In genomic region chr10:86932674-86933073, GRCh38 we compare ENCODE assay signal across 19 cellular contexts. TPM values are rescaled to one million over a fixed set of nuclear protein-coding genes. Genes with fewer than 3 reads are reported as not detected.
"Had no signal": no experiment of that assay in that cellular context is flagged by ENCODE, and none has a peak within 500 bp of the region (broad histone marks: within the 10 kb centered on the region; RNA-seq: fewer than 3 reads in every experiment).

No MANE protein-coding gene starts in this region.

- H3K4me3 Mint-ChIP-seq: activated naive CD4-positive, alpha-beta T cell treated with anti-CD3 and anti-CD28 coated beads for 36 hours; nephron; T-cell had no signal

- ATAC-seq: left lung, T-cell had no signal

- H3K4me3 ChIP-seq: esophagus muscularis mucosa, hepatocyte, left lung, prostate gland, SK-N-MC, spleen, transverse colon had no signal

- H3K79me2 ChIP-seq: hepatocyte had no signal

- H2AFZ ChIP-seq: hepatocyte had no signal

- DNase-seq: activated CD4-positive, CD25-positive, alpha-beta regulatory T cell treated with anti-CD3 and anti-CD28 coated beads, Interleukin-2, amount 50 U/mL, for 72 hours; activated naive CD4-positive, alpha-beta T cell treated with anti-CD3 and anti-CD28 coated beads for 36 hours; activated T-cell treated with anti-CD3 and anti-CD28 coated beads, Interleukin-2, amount 50 U/mL, for 1 hour; caudate nucleus; left lung; mesendoderm; spleen; substantia nigra; T-cell; T-helper 9 cell; transverse colon had no signal

- H3K9me3 ChIP-seq: esophagus muscularis mucosa, left lung, prostate gland, spleen, transverse colon had no signal

- H3K4me2 ChIP-seq: hepatocyte had no signal

- H3K27ac Mint-ChIP-seq: activated naive CD4-positive, alpha-beta T cell treated with anti-CD3 and anti-CD28 coated beads for 36 hours; activated T-helper 2 cell treated with anti-CD3 and anti-CD28 coated beads, Interferon-gamma antibody, Interleukin-2, Interleukin-4, amounts not matched to agents 10 μg/mL and 5 μg/mL and 100 μg/mL, durations not matched to agents 14 hours and 24 hours and 36 hours; nephron; T-cell had no signal

- H3K27me3 Mint-ChIP-seq: T-cell had no signal

- H3K4me1 Mint-ChIP-seq: nephron, T-cell had no signal

- H3K36me3 ChIP-seq: prostate gland, transverse colon had no signal

- H3K9me3 Mint-ChIP-seq: activated naive CD4-positive, alpha-beta T cell treated with anti-CD3 and anti-CD28 coated beads for 36 hours; activated T-helper 2 cell treated with anti-CD3 and anti-CD28 coated beads, Interferon-gamma antibody, Interleukin-2, Interleukin-4, amounts not matched to agents 10 μg/mL and 5 μg/mL and 100 μg/mL, durations not matched to agents 14 hours and 24 hours and 36 hours; nephron; T-cell had no signal

- H3K27me3 ChIP-seq: esophagus muscularis mucosa, hepatocyte, left lung, spleen, transverse colon had no signal

- H3K4me1 ChIP-seq: left lung, prostate gland, spleen, transverse colon had no signal

- FAIRE-seq: colon, keratinocyte had no signal

- H3K27ac ChIP-seq: hepatocyte, left lung, prostate gland, SK-N-MC, spleen, transverse colon had no signal

RNA-seq across cellular contexts. Expression of gene MMRN2, which starts 24.7 kb away (rescaled TPM):
- total RNA-seq: activated naive CD4-positive, alpha-beta T cell treated with anti-CD3 and anti-CD28 coated beads for 36 hours; activated T-helper 2 cell treated with anti-CD3 and anti-CD28 coated beads, Interferon-gamma antibody, Interleukin-2, Interleukin-4, amounts not matched to agents 10 μg/mL and 5 μg/mL and 100 μg/mL, durations not matched to agents 14 hours and 24 hours and 36 hours had no signal

RNA-seq across cellular contexts. Expression of gene SNCG, which starts 25.7 kb away (rescaled TPM):
- total RNA-seq: activated T-helper 2 cell treated with anti-CD3 and anti-CD28 coated beads, Interferon-gamma antibody, Interleukin-2, Interleukin-4, amounts not matched to agents 10 μg/mL and 5 μg/mL and 100 μg/mL, durations not matched to agents 14 hours and 24 hours and 36 hours had no signal

RNA-seq across cellular contexts. Expression of gene ADIRF, which starts 35.6 kb away (rescaled TPM):
- total RNA-seq: activated naive CD4-positive, alpha-beta T cell treated with anti-CD3 and anti-CD28 coated beads for 36 hours; activated T-helper 2 cell treated with anti-CD3 and anti-CD28 coated beads, Interferon-gamma antibody, Interleukin-2, Interleukin-4, amounts not matched to agents 10 μg/mL and 5 μg/mL and 100 μg/mL, durations not matched to agents 14 hours and 24 hours and 36 hours; hepatocyte had no signal
- polyA plus RNA-seq: hepatocyte had no signal
